ENCODE assay signal across 1 cellular context in the genomic region with DNA sequence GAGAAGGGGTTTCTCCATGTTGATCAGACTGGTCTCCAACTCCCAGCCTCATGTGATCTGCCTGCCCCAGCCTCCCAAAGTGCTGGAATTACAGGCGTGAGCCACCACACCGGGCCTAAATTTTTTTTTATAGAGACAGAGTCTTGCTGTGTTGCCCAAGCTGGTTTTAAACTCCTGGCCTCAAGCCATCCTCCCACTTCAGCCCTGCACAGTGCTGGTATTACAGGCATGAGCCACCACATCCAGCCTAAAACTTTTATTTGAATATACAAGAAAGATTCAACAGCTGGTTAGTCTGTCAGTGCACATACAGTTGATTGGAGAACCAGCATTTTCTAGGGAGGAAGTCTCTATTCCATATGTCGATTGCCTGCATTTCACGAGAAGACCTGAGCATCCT.
TF ChIP-seq lines count a peak whose summit lies in the region.

No MANE protein-coding gene starts in this region.

TF ChIP-seq in GM12878, 131 proteins besides CTCF, POLR2A, EP300 and RAD21 (continued from another document):
- TF ChIP-seq NFYA (IDR thresholded peaks at IDR 0.05; ENCODE audit: borderline replicate concordance, low read depth, low read length), result no peak
- no peak for TF ChIP-seq IRF4 (IDR thresholded peaks at IDR 0.05; ENCODE audit: low read depth, low read length)
- TF ChIP-seq BCL11A (IDR thresholded peaks at IDR 0.05; ENCODE audit: low read depth, low read length), result no peak
- no peak for TF ChIP-seq SIX5 (IDR thresholded peaks at IDR 0.05; ENCODE audit: low read depth, low read length, severe bottlenecking)
- TF ChIP-seq IKZF2 (IDR thresholded peaks at IDR 0.05), result no peak
- no peak for TF ChIP-seq CREB1 (IDR thresholded peaks at IDR 0.05; ENCODE audit: low read depth)
- TF ChIP-seq MEF2B (IDR thresholded peaks at IDR 0.05; ENCODE audit: partially characterized antibody, poor library complexity, severe bottlenecking), result no peak
- TF ChIP-seq YY1 (IDR thresholded peaks at IDR 0.05; ENCODE audit: low read depth, low read length), result no peak
- TF ChIP-seq RB1 (IDR thresholded peaks at IDR 0.05; ENCODE audit: borderline replicate concordance), result no peak
